Comparison of ENCODE assay signal across 9 cellular contexts in genomic region chr2:223306371-223306770, GRCh38.
A peak's percentile ranks its signal among the peaks of the same experiment; 100 is the strongest.
DNase-seq lines count a peak whose midpoint lies in the region; ATAC-seq and TF ChIP-seq lines count a peak whose summit lies in the region.
"Had no signal": no experiment of that assay in that cellular context is flagged by ENCODE, and none has a peak within 500 bp of the region (broad histone marks: within the 10 kb centered on the region; RNA-seq: fewer than 3 reads in every experiment).

No MANE protein-coding gene starts in this region.

- no peak overlapping the region for H3K4me3 ChIP-seq in OCI-LY3 (ENCODE audit: low read length)
- H3K4me3 ChIP-seq in naive thymus-derived CD4-positive, alpha-beta T cell (ENCODE audit: low read length): no peak overlapping the region

- no peaks in the 10 kb centered on the region for H3K27me3 ChIP-seq in OCI-LY3 (ENCODE audit: low read depth, low read length)
- no peaks in the 10 kb centered on the region for H3K27me3 ChIP-seq in naive thymus-derived CD4-positive, alpha-beta T cell (ENCODE audit: control insufficient read depth in 2 of 2, insufficient read depth in 2 of 2, low read length in 2 of 2)

- H3K27ac ChIP-seq in OCI-LY3 (ENCODE audit: low read length): no peak overlapping the region
- no peak overlapping the region for H3K27ac ChIP-seq in naive thymus-derived CD4-positive, alpha-beta T cell (ENCODE audit: low read depth, low read length)

- POLR2A ChIA-PET in naive thymus-derived CD4-positive, alpha-beta T cell (lab: Charles Lee): no interaction called here

- CTCF ChIA-PET in naive thymus-derived CD4-positive, alpha-beta T cell (lab: Charles Lee): no interaction called here

- H3K4me1 Mint-ChIP-seq in naive thymus-derived CD4-positive, alpha-beta T cell: no peaks in the 10 kb centered on the region

- no peaks in the 10 kb centered on the region for H3K27me3 Mint-ChIP-seq in naive thymus-derived CD4-positive, alpha-beta T cell
- H3K27me3 Mint-ChIP-seq: dendritic cell treated with granulocyte-macrophage colony-stimulating factor and Interleukin-4, amounts not matched to agents 40 ng/mL and 50 ng/mL, for 4 days had no signal

- H3K4me3 Mint-ChIP-seq in naive thymus-derived CD4-positive, alpha-beta T cell: no peak overlapping the region
- H3K4me3 Mint-ChIP-seq: dendritic cell treated with granulocyte-macrophage colony-stimulating factor and Interleukin-4, amounts not matched to agents 40 ng/mL and 50 ng/mL, for 4 days had no signal

- H2AFZ ChIP-seq in OCI-LY3 (ENCODE audit: low read depth, low read length): no peak overlapping the region

- H3K9me3 ChIP-seq in OCI-LY3 (ENCODE audit: insufficient read depth, low read length): no peaks in the 10 kb centered on the region
- no peaks in the 10 kb centered on the region for H3K9me3 ChIP-seq in naive thymus-derived CD4-positive, alpha-beta T cell (ENCODE audit: control insufficient read depth in 2 of 3, low read length in 3 of 3)

- no peaks in the 10 kb centered on the region for H4K20me1 ChIP-seq in OCI-LY3 (ENCODE audit: insufficient read depth, low read length)

- no peaks in the 10 kb centered on the region for H3K36me3 ChIP-seq in OCI-LY3 (replicated peaks; ENCODE audit: low read depth, low read length)
- no peaks in the 10 kb centered on the region for H3K36me3 ChIP-seq in naive thymus-derived CD4-positive, alpha-beta T cell (ENCODE audit: control insufficient read depth in 2 of 3, insufficient read depth in 3 of 3, low read length in 3 of 3)

- intact Hi-C loops in naive thymus-derived CD4-positive, alpha-beta T cell (cut with micrococcal nuclease): no loop called here

- TF ChIP-seq CTCF in GM12872 (IDR thresholded peaks at IDR 0.05; ENCODE audit: insufficient read depth, low read depth, low read length) (peak; percentile 68), OCI-LY3 (IDR thresholded peaks at IDR 0.05; ENCODE audit: low read depth, low read length) (peak; percentile 56)

- H3K36me3 Mint-ChIP-seq in naive thymus-derived CD4-positive, alpha-beta T cell: no peaks in the 10 kb centered on the region

- no peaks in the 10 kb centered on the region for H3K79me2 ChIP-seq in OCI-LY3 (ENCODE audit: low read length)

- peaks cover 0 to 8% (median 2%) of the 10 kb centered on the region in 11 donors for H3K9me3 Mint-ChIP-seq in naive thymus-derived CD4-positive, alpha-beta T cell
- H3K9me3 Mint-ChIP-seq: dendritic cell treated with granulocyte-macrophage colony-stimulating factor and Interleukin-4, amounts not matched to agents 40 ng/mL and 50 ng/mL, for 4 days had no signal

- peaks cover 4% of the 10 kb centered on the region; the same call in 1 of the 2 replicates for H3K4me1 ChIP-seq in OCI-LY3 (ENCODE audit: low read length)
- no peaks in the 10 kb centered on the region for H3K4me1 ChIP-seq in naive thymus-derived CD4-positive, alpha-beta T cell (ENCODE audit: control insufficient read depth in 2 of 2, insufficient read depth in 2 of 2, low read length in 2 of 2)

- no peak for ATAC-seq in naive thymus-derived CD4-positive, alpha-beta T cell

- H3K9ac ChIP-seq in OCI-LY3 (ENCODE audit: low read length): no peak overlapping the region

- no peak overlapping the region for H3K27ac Mint-ChIP-seq in naive thymus-derived CD4-positive, alpha-beta T cell
- H3K27ac Mint-ChIP-seq: dendritic cell treated with granulocyte-macrophage colony-stimulating factor and Interleukin-4, amounts not matched to agents 40 ng/mL and 50 ng/mL, for 4 days had no signal

- DNase-seq in H4 (ENCODE audit: low spot score) (peak; percentile 33), iPS-NIHi7 (ENCODE audit: extremely low spot score) (peak; percentile 51), NCI-H2107 (lab: John Stamatoyannopoulos, UW) (no peak), SHP77 (lab: John Stamatoyannopoulos, UW) (no peak)
- DNase-seq in activated CD4-positive, alpha-beta T cell treated with anti-CD3 and anti-CD28 coated beads for 4 hours: no peak
- no peak for DNase-seq in naive thymus-derived CD4-positive, alpha-beta T cell

- no peak overlapping the region for H3K4me2 ChIP-seq in OCI-LY3 (ENCODE audit: low read length)

Comparison
In these comparisons a context has a peak if more than half of its experiments do, and no peak if none do; other contexts are left out.
1. DNase-seq: peak in H4 (single experiment) and iPS-NIHi7 (single experiment); none in NCI-H2107 (single experiment), activated CD4-positive, alpha-beta T cell treated with anti-CD3 and anti-CD28 coated beads for 4 hours (0 of 2), naive thymus-derived CD4-positive, alpha-beta T cell (0 of 9) and SHP77 (0 of 2).